ENCODE assay signal across 19 cellular contexts in the genomic region with DNA sequence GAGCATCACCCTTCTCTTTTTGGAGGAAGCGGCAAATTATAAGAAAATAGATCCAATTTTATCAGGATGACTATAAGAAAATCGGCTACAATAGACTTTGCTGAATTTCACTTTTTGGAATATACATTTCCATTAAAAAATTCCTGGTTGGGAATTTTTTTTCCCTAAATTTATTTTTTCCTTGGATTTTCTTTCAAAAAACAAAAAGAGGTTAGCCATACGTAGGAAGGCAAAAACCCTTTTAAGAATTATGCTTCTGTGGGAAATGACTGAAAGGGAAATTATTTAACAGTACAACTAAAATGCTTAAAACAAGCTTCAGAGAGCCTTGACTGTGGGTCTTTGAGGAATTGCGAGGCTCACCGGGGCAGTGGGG.
DNase-seq lines count a peak whose midpoint lies in the region; ATAC-seq, FAIRE-seq and TF ChIP-seq lines count a peak whose summit lies in the region.
"Had no signal": no experiment of that assay in that cellular context is flagged by ENCODE, and none has a peak within 500 bp of the region (broad histone marks: within the 10 kb centered on the region; RNA-seq: fewer than 3 reads in every experiment).

No MANE protein-coding gene starts in this region.

- H3K27ac ChIP-seq in CD8-positive, alpha-beta memory T cell (ENCODE audit: low read depth, low read length) = no peak overlapping the region
- H3K27ac ChIP-seq in VCaP (peak overlapping the region; percentile 23; the same call in 1 of the 2 replicates), HepG2 (ENCODE audit: extremely low read length, insufficient read depth, low read length) (peak overlapping the region; percentile 85), stomach (peak overlapping the region; percentile 63 to 95 (median 82)), mesenchymal stem cell (ENCODE audit: low read length, poor library complexity, severe bottlenecking) (no peak overlapping the region)

- no peak overlapping the region for H3K4ac ChIP-seq in mesenchymal stem cell (ENCODE audit: low read depth in 1 of 2, low read length in 2 of 2)

- 82% methylated on average over 5 of the region's 5 CpGs for WGBS in HepG2 (ENCODE audit: low lambda C conversion rate)
- 80 to 93% (median 84%) methylated on average over 5 of the region's 5 CpGs for WGBS in stomach, 5 donors
- 95% methylated on average over 2 of the region's 5 CpGs for WGBS in mesenchymal stem cell

- no peak overlapping the region for H2BK15ac ChIP-seq in mesenchymal stem cell (ENCODE audit: low read depth, poor library complexity, severe bottlenecking)

- peak overlapping the region; percentile 60 for H3K9ac ChIP-seq in HepG2 (ENCODE audit: insufficient read depth, low read depth, low read length)
- no peak overlapping the region for H3K9ac ChIP-seq in mesenchymal stem cell (ENCODE audit: low read length)
- H3K9ac ChIP-seq: BLaER1 treated with 17β-estradiol and CSF1 and Interleukin-3, amounts not matched to agents 10 nM and 100 nM had no signal

- H3K79me2 ChIP-seq in HepG2 (ENCODE audit: insufficient read depth, low read length) = peaks cover 67% of the 10 kb centered on the region

- no peak for TF ChIP-seq RAD21 in HepG2 (CRISPR knock-in tag; IDR thresholded peaks at IDR 0.05)

- H3K14ac ChIP-seq in mesenchymal stem cell (ENCODE audit: low read length in 2 of 2) = no peak overlapping the region

- H3K27me3 ChIP-seq in CD8-positive, alpha-beta memory T cell (ENCODE audit: insufficient read depth, low read length, poor library complexity, severe bottlenecking) = no peaks in the 10 kb centered on the region
- H3K27me3 ChIP-seq in HepG2 (ENCODE audit: control insufficient read depth in 1 of 2, insufficient read depth in 2 of 2, low read length in 2 of 2) (no peaks in the 10 kb centered on the region), stomach (no peaks in the 10 kb centered on the region), mesenchymal stem cell (ENCODE audit: control insufficient read depth in 1 of 2, insufficient read depth in 1 of 2, low read length in 2 of 2) (peaks cover 0 to 5% of the 10 kb centered on the region in 2 experiments)
- H3K27me3 ChIP-seq: BLaER1 treated with 17β-estradiol and CSF1 and Interleukin-3, amounts not matched to agents 10 nM and 100 nM had no signal

- no peak overlapping the region for H4K8ac ChIP-seq in mesenchymal stem cell (ENCODE audit: low read length)

- no peak overlapping the region for H2AFZ ChIP-seq in HepG2 (ENCODE audit: low read length)
- no peak overlapping the region for H2AFZ ChIP-seq in mesenchymal stem cell (ENCODE audit: low read depth, low read length)

- peak overlapping the region in 5 of 8 donors; percentile 14 to 95 (median 29) for H3K27ac Mint-ChIP-seq in CD8-positive, alpha-beta memory T cell

- no peak overlapping the region for H2BK120ac ChIP-seq in mesenchymal stem cell (ENCODE audit: low read depth, low read length)

- H3K4me2 ChIP-seq in HepG2 (ENCODE audit: low read depth, low read length) (peak overlapping the region; percentile 29; the same call in 1 of the 2 replicates), mesenchymal stem cell (ENCODE audit: low read length, poor library complexity, severe bottlenecking) (no peak overlapping the region)

- H3K4me3 ChIP-seq in CD8-positive, alpha-beta memory T cell (ENCODE audit: low read length) = no peak overlapping the region
- H3K4me3 ChIP-seq in HepG2 (replicated peaks in 1 of 3; ENCODE audit: insufficient read depth in 1 of 3, low read depth in 2 of 3, low read length in 3 of 3) (no peak overlapping the region), stomach (no peak overlapping the region), mesenchymal stem cell (ENCODE audit: insufficient read depth in 1 of 2, low read depth in 1 of 2, low read length in 2 of 2) (no peak overlapping the region)
- H3K4me3 ChIP-seq: BLaER1 treated with 17β-estradiol and CSF1 and Interleukin-3, amounts not matched to agents 10 nM and 100 nM had no signal

- H4K91ac ChIP-seq in mesenchymal stem cell (ENCODE audit: low read length) = no peak overlapping the region

- H2BK5ac ChIP-seq in mesenchymal stem cell (ENCODE audit: low read depth, low read length, poor library complexity, severe bottlenecking) = no peak overlapping the region

- intact Hi-C loops in HepG2 (cut with micrococcal nuclease; ENCODE audit: unreplicated experiment) = no loop called here
- intact Hi-C loops in stomach (cut with DNase I; ENCODE audit: low total_unique reads) = no loop called here

- peaks cover 8% of the 10 kb centered on the region in 2 donors for H3K27me3 Mint-ChIP-seq in CD8-positive, alpha-beta memory T cell

- FAIRE-seq in HepG2 (lab: Jason Lieb, UNC) = no peak
- FAIRE-seq: G401.6 had no signal

- no peak overlapping the region for H3K23ac ChIP-seq in mesenchymal stem cell (ENCODE audit: low read length in 2 of 2)

- H3K36me3 ChIP-seq in CD8-positive, alpha-beta memory T cell (ENCODE audit: insufficient read depth, low read length) = no peaks in the 10 kb centered on the region
- H3K36me3 ChIP-seq in HepG2 (replicated peaks in 1 of 2; ENCODE audit: control insufficient read depth in 1 of 2, insufficient read depth in 2 of 2, low read length in 2 of 2) = peaks cover 0 to 3% of the 10 kb centered on the region in 2 experiments; a peak in 3 of 5 replicates
- H3K36me3 ChIP-seq in stomach = no peaks in the 10 kb centered on the region
- peaks cover 0 to 29% of the 10 kb centered on the region in 2 experiments for H3K36me3 ChIP-seq in mesenchymal stem cell (ENCODE audit: control insufficient read depth in 1 of 2, insufficient read depth in 2 of 2, low read depth in 1 of 2, low read length in 2 of 2)
- H3K36me3 ChIP-seq: BLaER1 treated with 17β-estradiol and CSF1 and Interleukin-3, amounts not matched to agents 10 nM and 100 nM had no signal

- CTCF ChIA-PET in CD8-positive, alpha-beta memory T cell (lab: Charles Lee) = no interaction called here
- CTCF ChIA-PET in HepG2 (lab: Yijun Ruan, JAX; ENCODE audit: low intra/inter-chr PET ratio, low total read pairs) = no interaction called here

- no peak overlapping the region for H2AK5ac ChIP-seq in mesenchymal stem cell (ENCODE audit: low read length, severe bottlenecking)

- POLR2A ChIA-PET in CD8-positive, alpha-beta memory T cell (lab: Charles Lee) = no interaction called here
- POLR2A ChIA-PET in HepG2 (lab: Yijun Ruan, JAX) = interaction anchor here (1.2 to 5.0 kb wide), 8 partner anchors 9 to 40 kb away, joined by 4 to 86 read pairs (median 12); no protein-coding TSS in a partner anchor

- H3K18ac ChIP-seq in mesenchymal stem cell (ENCODE audit: low read depth in 1 of 2, low read length in 2 of 2) = no peak overlapping the region

- H4K20me1 ChIP-seq in HepG2 (ENCODE audit: insufficient read depth, low read length) = no peaks in the 10 kb centered on the region
- H4K20me1 ChIP-seq: BLaER1 treated with 17β-estradiol and CSF1 and Interleukin-3, amounts not matched to agents 10 nM and 100 nM had no signal

- no peak for TF ChIP-seq CTCF in VCaP (conservative IDR thresholded peaks at IDR 0.05)
- TF ChIP-seq CTCF in HepG2 (CRISPR knock-in tag; IDR thresholded peaks at IDR 0.05) = no peak
- no peak for TF ChIP-seq CTCF in stomach (IDR thresholded peaks at IDR 0.05)

- H3K9me3 ChIP-seq in CD8-positive, alpha-beta memory T cell (ENCODE audit: low read length) = no peaks in the 10 kb centered on the region
- H3K9me3 ChIP-seq in HepG2 (ENCODE audit: low read length) (no peaks in the 10 kb centered on the region), stomach (no peaks in the 10 kb centered on the region), mesenchymal stem cell (ENCODE audit: control insufficient read depth, low read length) (no peaks in the 10 kb centered on the region)
- H3K9me3 ChIP-seq: BLaER1 treated with 17β-estradiol and CSF1 and Interleukin-3, amounts not matched to agents 10 nM and 100 nM; Caco-2 had no signal

- ATAC-seq in HepG2 (no peak), GM19324 (IDR thresholded peaks at IDR 0.05; ENCODE audit: low FRiP score, unreplicated experiment) (no peak)

- in situ Hi-C loops in HepG2 (cut with HindIII; ENCODE audit: extremely low pct_ligation_motif_present, low pct_unique_long_range_greater_than_20kb) = no loop called here

- H3K4me1 Mint-ChIP-seq in CD8-positive, alpha-beta memory T cell = peaks cover 9 to 25% (median 19%) of the 10 kb centered on the region in 3 donors

- no peak for TF ChIP-seq POLR2A in HepG2 (IDR thresholded peaks at IDR 0.05; ENCODE audit: insufficient read depth in 1 of 2, low read depth in 2 of 2, low read length in 2 of 2)
- TF ChIP-seq POLR2A in stomach (IDR thresholded peaks at IDR 0.05) = no peak

- BruUV-seq in HepG2 (replicated peaks; lab: Mats Ljungman, UMichigan) = no TSS peak

- no peaks in the 10 kb centered on the region for H3K9me3 Mint-ChIP-seq in CD8-positive, alpha-beta memory T cell

- no peak overlapping the region for H2BK12ac ChIP-seq in mesenchymal stem cell (ENCODE audit: low read length in 2 of 2)

- peak overlapping the region in 1 of 7 donors; percentile 50 for H3K4me3 Mint-ChIP-seq in CD8-positive, alpha-beta memory T cell

- DNase-seq in CD8-positive, alpha-beta memory T cell = no peak
- no peak for DNase-seq in HepG2 (ENCODE audit: low spot score)
- no peak for DNase-seq in stomach
- no peak for DNase-seq in mesenchymal stem cell
- no peak for DNase-seq in stimulated activated naive CD4-positive, alpha-beta T cell (lab: John Stamatoyannopoulos, UW)
- DNase-seq: Caco-2, GOT3, KBM-7, MV-4-11, NCI-H1417 treated with DMSO at 0.1 percent for 48 hours, NCI-H187 treated with DMSO at 0.1 percent for 48 hours, NCI-H226, NCI-H524, NCI-H82, SIG-M5 had no signal

- no peak for TF ChIP-seq EP300 in HepG2 (IDR thresholded peaks at IDR 0.05; ENCODE audit: low read depth in 2 of 2, low read length in 2 of 2)
- TF ChIP-seq EP300 in HepG2 (CRISPR knock-in tag; IDR thresholded peaks at IDR 0.05; ENCODE audit: borderline replicate concordance) = no peak
- no peak for TF ChIP-seq EP300 in stomach (IDR thresholded peaks at IDR 0.05)

- no peaks in the 10 kb centered on the region for H3K36me3 Mint-ChIP-seq in CD8-positive, alpha-beta memory T cell

- no peaks in the 10 kb centered on the region for H3K79me1 ChIP-seq in mesenchymal stem cell (replicated peaks; ENCODE audit: low read length, poor library complexity, severe bottlenecking)

- H3K4me1 ChIP-seq in CD8-positive, alpha-beta memory T cell (ENCODE audit: insufficient read depth, low read length) = peaks cover 24% of the 10 kb centered on the region
- H3K4me1 ChIP-seq in HepG2 (ENCODE audit: insufficient read depth, low read length) (peaks cover 100% of the 10 kb centered on the region), stomach (peaks cover 23 to 49% (median 33%) of the 10 kb centered on the region in 4 donors), mesenchymal stem cell (ENCODE audit: control insufficient read depth, insufficient read depth, low read depth, low read length) (no peaks in the 10 kb centered on the region)

TF ChIP-seq in HepG2, 621 proteins besides CTCF, POLR2A, EP300 and RAD21 (continues in another document):
- TF ChIP-seq NFIC (IDR thresholded peaks at IDR 0.05; ENCODE audit: low read length) (peak; percentile 9; the same call in 1 of the 2 replicates), GABPA (IDR thresholded peaks at IDR 0.05; ENCODE audit: low read depth, low read length) (no peak), GABPA (CRISPR knock-in tag; IDR thresholded peaks at IDR 0.05; ENCODE audit: low read depth) (0 out of 2 replicates have a peak, but pooled peaks have one; percentile 25)

Comparison
In these comparisons a context has a peak if more than half of its experiments do, and no peak if none do; other contexts are left out.
1. H3K27ac ChIP-seq: peak in VCaP (single experiment), HepG2 (single experiment) and stomach (5 of 5); none in CD8-positive, alpha-beta memory T cell (single experiment) and mesenchymal stem cell (single experiment).